Comparison of ENCODE assay signal across 20 cellular contexts in the genomic region with DNA sequence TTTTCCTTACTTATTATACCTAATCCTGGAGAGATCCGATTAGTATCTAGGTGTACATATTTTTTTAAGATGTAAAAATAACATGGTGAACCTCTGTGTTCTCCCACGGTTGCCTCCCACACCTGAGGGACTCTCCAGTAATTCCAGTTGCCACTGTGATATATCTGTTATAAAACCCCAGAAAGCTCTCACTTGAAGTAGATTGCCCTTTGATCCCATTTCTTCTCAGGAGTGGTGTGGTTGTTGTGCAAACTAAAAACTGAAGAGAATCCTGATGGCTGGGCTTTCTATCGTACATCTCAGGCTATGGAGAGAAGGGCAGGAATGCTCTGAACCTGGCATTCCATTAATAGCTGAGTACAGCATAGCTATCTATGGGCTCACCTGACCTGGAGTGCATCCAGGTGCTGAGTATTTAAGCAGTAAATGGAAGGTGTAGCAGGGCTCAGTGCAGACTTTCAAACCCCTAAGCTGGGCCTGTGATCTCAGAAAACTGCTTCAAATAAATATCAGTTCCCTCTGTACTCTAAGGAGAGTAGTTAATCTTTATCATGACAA. TPM values are rescaled to one million over a fixed set of nuclear protein-coding genes. Genes with fewer than 3 reads are reported as not detected.
DNase-seq lines count a peak whose midpoint lies in the region; ATAC-seq and TF ChIP-seq lines count a peak whose summit lies in the region.
"Had no signal": no experiment of that assay in that cellular context is flagged by ENCODE, and none has a peak within 500 bp of the region (broad histone marks: within the 10 kb centered on the region; RNA-seq: fewer than 3 reads in every experiment).

No MANE protein-coding gene starts in this region.

- H3K4me3 ChIP-seq in lung (no peak overlapping the region), upper lobe of left lung (no peak overlapping the region), right atrium auricular region (no peak overlapping the region)
- H3K4me3 ChIP-seq: HAP-1, SJCRH30 had no signal

- no peak overlapping the region for H3K4me3 Mint-ChIP-seq in T-cell
- H3K4me3 Mint-ChIP-seq: IgD-negative memory B cell had no signal

- TF ChIP-seq EP300 in upper lobe of left lung (IDR thresholded peaks at IDR 0.05), result no peak

- H3K9me3 Mint-ChIP-seq in T-cell, result no peaks in the 10 kb centered on the region
- H3K9me3 Mint-ChIP-seq: IgD-negative memory B cell had no signal

- no peaks in the 10 kb centered on the region for H3K36me3 Mint-ChIP-seq in T-cell
- H3K36me3 Mint-ChIP-seq: IgD-negative memory B cell had no signal

- H3K27ac ChIP-seq in VCaP (0 out of 2 replicates have a peak overlapping the region, but pooled peaks have one; percentile 17), foreskin keratinocyte (no peak overlapping the region), lung (ENCODE audit: low read depth in 1 of 2, low read length in 1 of 2) (no peak overlapping the region), upper lobe of left lung (no peak overlapping the region), right atrium auricular region (no peak overlapping the region)
- H3K27ac ChIP-seq: HL-60, SJCRH30 had no signal

- H3K4me1 Mint-ChIP-seq in T-cell, result no peaks in the 10 kb centered on the region
- H3K4me1 Mint-ChIP-seq: IgD-negative memory B cell had no signal

- intact Hi-C loops in Right ventricle myocardium inferior (cut with DNase I), result no loop called here

- CTCF ChIA-PET in T-cell (lab: Charles Lee), result no interaction called here

- no peak overlapping the region for H3K27ac Mint-ChIP-seq in T-cell
- H3K27ac Mint-ChIP-seq: IgD-negative memory B cell had no signal

- no peak for TF ChIP-seq CTCF in VCaP (conservative IDR thresholded peaks at IDR 0.05)
- TF ChIP-seq CTCF in foreskin keratinocyte (conservative IDR thresholded peaks at IDR 0.05), result no peak
- TF ChIP-seq CTCF in lung (IDR thresholded peaks at IDR 0.05; ENCODE audit: control extremely low read depth, extremely low read depth), result no peak
- no peak for TF ChIP-seq CTCF in upper lobe of left lung (IDR thresholded peaks at IDR 0.05)
- no peak for TF ChIP-seq CTCF in right atrium auricular region (IDR thresholded peaks at IDR 0.05)

- H3K27me3 Mint-ChIP-seq in T-cell, result peaks cover 0 to 14% of the 10 kb centered on the region in 2 donors

- ATAC-seq in foreskin keratinocyte (peak; percentile 51), lung (ENCODE audit: insufficient read depth, low FRiP score) (peak; percentile 57), upper lobe of left lung (ENCODE audit: low FRiP score in 2 of 2) (peak; percentile 35 to 71), Right ventricle myocardium inferior (no peak), T-cell (replicated peaks in 1 of 4) (no peak)

- H3K27me3 ChIP-seq in foreskin keratinocyte (peaks cover 19% of the 10 kb centered on the region), lung (ENCODE audit: control insufficient read depth, insufficient read depth) (no peaks in the 10 kb centered on the region), upper lobe of left lung (no peaks in the 10 kb centered on the region), right atrium auricular region (no peaks in the 10 kb centered on the region)
- H3K27me3 ChIP-seq: SJCRH30 had no signal

- DNase-seq in foreskin keratinocyte (peak; percentile 8 to 44), lung (ENCODE audit: low spot score) (no peak), upper lobe of left lung (peak in 1 of 2 donors; percentile 32), Right ventricle myocardium inferior (ENCODE audit: missing footprints) (no peak), T-cell (no peak), right atrium auricular region (ENCODE audit: low spot score) (no peak)
- DNase-seq: COR-L47, DMS153, Kasumi-1, MM.1S, NCI-H1092 treated with DMSO at 0.1 percent for 48 hours, NCI-H2081 treated with DMSO at 0.1 percent for 48 hours, NCI-H345, NCI-H526, SJCRH30 had no signal

- H3K9me3 ChIP-seq in lung (ENCODE audit: control insufficient read depth in 2 of 2, insufficient read depth in 1 of 2, low read length in 1 of 2) (no peaks in the 10 kb centered on the region), upper lobe of left lung (no peaks in the 10 kb centered on the region), right atrium auricular region (no peaks in the 10 kb centered on the region)
- H3K9me3 ChIP-seq: HAP-1, SJCRH30 had no signal

- H3K4me1 ChIP-seq in foreskin keratinocyte (no peaks in the 10 kb centered on the region), lung (ENCODE audit: control insufficient read depth in 2 of 2, insufficient read depth in 2 of 2, low read length in 2 of 2) (no peaks in the 10 kb centered on the region), upper lobe of left lung (peaks cover 0 to 9% (median 0%) of the 10 kb centered on the region in 4 donors), right atrium auricular region (no peaks in the 10 kb centered on the region)
- H3K4me1 ChIP-seq: HAP-1, SJCRH30 had no signal

- POLR2A ChIA-PET in T-cell (lab: Charles Lee), result no interaction called here

- TF ChIP-seq POLR2A in upper lobe of left lung (IDR thresholded peaks at IDR 0.05), result no peak

- WGBS in lung, 2 donors, result 62 to 83% methylated on average over 3 of the region's 3 CpGs
- WGBS in upper lobe of left lung, 2 donors, result 55 to 64% methylated on average over 3 of the region's 3 CpGs

- H3K36me3 ChIP-seq in lung (ENCODE audit: control insufficient read depth in 2 of 2, insufficient read depth in 2 of 2, low read length in 2 of 2), result no peaks in the 10 kb centered on the region
- H3K36me3 ChIP-seq in upper lobe of left lung, result no peaks in the 10 kb centered on the region
- H3K36me3 ChIP-seq in right atrium auricular region, result no peaks in the 10 kb centered on the region
- H3K36me3 ChIP-seq: HAP-1, SJCRH30 had no signal

RNA-seq across cellular contexts. Expression of a gene that starts 40.9 kb away (rescaled TPM):
- total RNA-seq in foreskin keratinocyte (not detected in 2 replicates), lung (not detected), upper lobe of left lung (not detected), Right ventricle myocardium inferior (not detected), T-cell (not detected), right atrium auricular region (1 to 10 TPM in 1 of 2 donors, not detected in 1; 4.2 TPM)
- polyA plus RNA-seq in foreskin keratinocyte (not detected in 2 replicates), lung (not detected)
- total RNA-seq: RPMI7951 had no signal
- polyA plus RNA-seq: IgD-negative memory B cell had no signal

Comparison
In these comparisons a context has a peak if more than half of its experiments do, and no peak if none do; other contexts are left out.
1. ATAC-seq: peak in foreskin keratinocyte (single experiment), lung (single experiment) and upper lobe of left lung (2 of 2); none in Right ventricle myocardium inferior (single experiment) and T-cell (0 of 4).
2. DNase-seq: peak in foreskin keratinocyte (2 of 2); none in lung (single experiment), Right ventricle myocardium inferior (single experiment), T-cell (0 of 34) and right atrium auricular region (single experiment).